Comparison of ENCODE assay signal across 8 cellular contexts in the genomic region with DNA sequence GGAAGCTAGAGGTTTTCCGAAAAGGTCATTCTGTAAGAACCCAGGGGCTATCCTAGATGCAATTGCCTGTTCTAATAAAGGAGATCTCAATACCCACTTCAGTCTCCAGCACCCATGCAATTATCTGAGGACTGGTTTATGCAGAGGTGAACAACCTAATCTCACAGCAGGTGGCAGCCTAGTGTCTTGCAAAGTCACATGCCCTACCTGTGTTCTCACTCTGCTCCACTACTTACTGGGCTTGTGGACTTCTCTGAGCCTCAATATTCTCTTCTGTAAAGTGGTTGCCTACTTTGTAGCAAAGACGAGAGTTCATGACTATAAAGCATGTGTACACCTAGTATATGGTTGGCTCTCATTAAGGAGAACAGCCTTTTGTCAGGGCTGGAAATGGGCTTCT. TPM values are rescaled to one million over a fixed set of nuclear protein-coding genes. Genes with fewer than 3 reads are reported as not detected.
DNase-seq lines count a peak whose midpoint lies in the region; ATAC-seq and TF ChIP-seq lines count a peak whose summit lies in the region.

No MANE protein-coding gene starts in this region.

- H3K36me3 ChIP-seq in left ventricle myocardium inferior, result no peaks in the 10 kb centered on the region

- no peaks in the 10 kb centered on the region for H3K9me3 ChIP-seq in left ventricle myocardium inferior (replicated peaks)

- intact Hi-C loops in left ventricle myocardium inferior (cut with micrococcal nuclease), result no loop called here

- TF ChIP-seq CTCF in GM12875 (IDR thresholded peaks at IDR 0.05; ENCODE audit: borderline replicate concordance, insufficient read depth, low read depth, low read length) (peak; percentile 48; the same call in 1 of the 2 replicates), left ventricle myocardium inferior (IDR thresholded peaks at IDR 0.05; ENCODE audit: borderline replicate concordance) (peak; percentile 26)

- H3K4me3 ChIP-seq in GM12875 (ENCODE audit: low read depth, low read length) (no peak overlapping the region), left ventricle myocardium inferior (no peak overlapping the region)

- H3K27ac ChIP-seq in left ventricle myocardium inferior (replicated peaks), result no peak overlapping the region

- peak; percentile 50 for DNase-seq in AG08395 (ENCODE audit: low spot score)
- peak; percentile 46 for DNase-seq in HT-29 (ENCODE audit: low spot score)
- peak; percentile 5 to 43 for DNase-seq in SHP77 (lab: John Stamatoyannopoulos, UW)
- no peak for DNase-seq in left ventricle myocardium inferior
- DNase-seq in SKM-1 treated with dmso at 0.1 percent for 144 hours (lab: John Stamatoyannopoulos, UW; ENCODE audit: unreplicated experiment), result no peak

- peaks cover 24% of the 10 kb centered on the region for H3K27me3 ChIP-seq in left ventricle myocardium inferior (ENCODE audit: low read depth)

- ATAC-seq in HG03025 (IDR thresholded peaks at IDR 0.05; ENCODE audit: low FRiP score, unreplicated experiment) (no peak), HG03139 (IDR thresholded peaks at IDR 0.05; ENCODE audit: unreplicated experiment) (no peak)

- no peaks in the 10 kb centered on the region for H3K4me1 ChIP-seq in left ventricle myocardium inferior

RNA-seq across cellular contexts. Expression of a gene that starts 21.0 kb away (rescaled TPM):
- 16.0 and 21.6 TPM in 2 replicates for total RNA-seq in HT-29 (2014; rRNA removed; shearing (Covaris generic))
- 21.6 TPM for total RNA-seq in left ventricle myocardium inferior

RNA-seq across cellular contexts. Expression of a gene that starts 52.8 kb away (rescaled TPM):
- total RNA-seq in HT-29 (2014; rRNA removed; shearing (Covaris generic)), result not detected in 2 replicates
- total RNA-seq in left ventricle myocardium inferior, result not detected

Comparison
In these comparisons a context has a peak if more than half of its experiments do, and no peak if none do; other contexts are left out.
1. DNase-seq: peak in AG08395 (single experiment), HT-29 (single experiment) and SHP77 (2 of 2); none in left ventricle myocardium inferior (single experiment) and SKM-1 treated with dmso at 0.1 percent for 144 hours (single experiment).